ENCODE assay signal across 35 cellular contexts in the genomic region with DNA sequence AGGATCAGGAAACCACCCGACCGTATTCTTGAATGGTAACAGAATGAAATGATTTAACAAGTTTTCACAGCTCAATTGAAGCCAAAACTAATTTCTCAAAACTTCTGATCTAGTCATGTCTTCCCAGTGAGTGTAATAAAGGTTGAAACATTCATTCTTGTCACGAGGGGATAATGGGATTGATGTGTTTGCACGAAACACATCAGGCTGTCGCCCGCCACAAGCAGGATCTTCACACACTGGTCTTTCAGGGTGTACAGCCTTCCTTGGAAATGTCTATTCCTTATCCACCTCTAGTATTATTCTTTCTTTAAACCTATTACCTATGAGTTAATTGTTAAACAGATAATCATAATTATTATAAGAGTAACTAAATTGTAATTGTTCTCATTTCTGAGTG.
"Had no signal": no experiment of that assay in that cellular context is flagged by ENCODE, and none has a peak within 500 bp of the region (broad histone marks: within the 10 kb centered on the region; RNA-seq: fewer than 3 reads in every experiment).

No MANE protein-coding gene starts in this region.

- H3K4me3 ChIP-seq: MG63 had no signal

- DNase-seq: Karpas-422, Kasumi-1, MG63, MM.1S, MV-4-11, NCI-H1048, NCI-H1092, NCI-H1092 treated with DMSO at 0.1 percent for 48 hours, NCI-H1105, NCI-H1105 treated with DMSO at 0.1 percent for 48 hours, NCI-H1417, NCI-H1417 treated with DMSO at 0.1 percent for 48 hours, NCI-H1436, NCI-H1436 treated with DMSO at 0.1 percent for 48 hours, NCI-H146, NCI-H1694, NCI-H1694 treated with DMSO at 0.1 percent for 48 hours, NCI-H187, NCI-H187 treated with DMSO at 0.1 percent for 48 hours, NCI-H1930, NCI-H2029, NCI-H2029 treated with DMSO at 0.1 percent for 48 hours, NCI-H2081, NCI-H2081 treated with DMSO at 0.1 percent for 48 hours, NCI-H2107, NCI-H2171, NCI-H2171 treated with DMSO at 0.1 percent for 48 hours, NCI-H2227 treated with DMSO at 0.1 percent for 48 hours, NCI-H226, NCI-H345, NCI-H446, NCI-H446 treated with DMSO at 0.1 percent for 48 hours, NCI-H510A, NCI-H510A treated with DMSO at 0.1 percent for 48 hours had no signal

- H3K4me2 ChIP-seq: KMS-11 had no signal

- H3K9ac ChIP-seq: KMS-11 had no signal

- H3K27ac ChIP-seq: KMS-11 had no signal

- H3K36me3 ChIP-seq: MG63 had no signal

- H3K9me3 ChIP-seq: MG63 had no signal
